ENCODE assay signal across 24 cellular contexts in genomic region chr18:7740815-7741214, GRCh38.
DNase-seq lines count a peak whose midpoint lies in the region; ATAC-seq, FAIRE-seq and TF ChIP-seq lines count a peak whose summit lies in the region.
"Had no signal": no experiment of that assay in that cellular context is flagged by ENCODE, and none has a peak within 500 bp of the region (broad histone marks: within the 10 kb centered on the region; RNA-seq: fewer than 3 reads in every experiment).

No MANE protein-coding gene starts in this region.

- peaks cover 2% of the 10 kb centered on the region for H3K79me2 ChIP-seq in HepG2 (ENCODE audit: insufficient read depth, low read length)
- H3K79me2 ChIP-seq: parathyroid adenoma had no signal

- no peak for FAIRE-seq in HepG2 (lab: Jason Lieb, UNC)
- FAIRE-seq: A549, GM12892 had no signal

- H3K4me3 ChIP-seq in HepG2 (replicated peaks in 1 of 3; ENCODE audit: insufficient read depth in 1 of 3, low read depth in 2 of 3, low read length in 3 of 3) (no peak overlapping the region), right lobe of liver (no peak overlapping the region), uterus (no peak overlapping the region), ovary (no peak overlapping the region)
- H3K4me3 ChIP-seq: A549, SJCRH30, spleen, testis had no signal

- no peak for DNase-seq in HepG2 (ENCODE audit: low spot score)
- DNase-seq in right lobe of liver: no peak
- no peak for DNase-seq in left ventricle myocardium superior
- DNase-seq in osteocyte (ENCODE audit: extremely low spot score, unreplicated experiment): no peak
- DNase-seq in uterus: no peak
- DNase-seq in ovary: no peak
- DNase-seq in CD1c-positive myeloid dendritic cell (ENCODE audit: extremely low spot score): no peak
- DNase-seq: central memory CD4-positive, alpha-beta T cell; DMS153; effector memory CD4-positive, alpha-beta T cell; hypothalamus; NCI-H187; NCI-H2227 treated with DMSO at 0.1 percent for 48 hours; NCI-H82; PC-3; SJCRH30; spleen; testis had no signal

- CTCF ChIA-PET in HepG2 (lab: Yijun Ruan, JAX; ENCODE audit: low intra/inter-chr PET ratio, low total read pairs): no interaction called here

- TF ChIP-seq POLR2A in HepG2 (IDR thresholded peaks at IDR 0.05; ENCODE audit: insufficient read depth in 1 of 2, low read depth in 2 of 2, low read length in 2 of 2) (no peak), right lobe of liver (IDR thresholded peaks at IDR 0.05) (no peak), uterus (IDR thresholded peaks at IDR 0.05) (no peak), ovary (IDR thresholded peaks at IDR 0.05) (no peak)

- POLR2A ChIA-PET in HepG2 (lab: Yijun Ruan, JAX): no interaction called here

- intact Hi-C loops in HepG2 (cut with micrococcal nuclease; ENCODE audit: unreplicated experiment) (no loop called here), right lobe of liver (cut with DNase I) (no loop called here), left ventricle myocardium superior (cut with micrococcal nuclease) (no loop called here), uterus (cut with DNase I; ENCODE audit: low total_unique reads) (no loop called here), ovary (cut with DNase I) (no loop called here)

- H3K9ac ChIP-seq in HepG2 (ENCODE audit: insufficient read depth, low read depth, low read length): no peak overlapping the region
- H3K9ac ChIP-seq: parathyroid adenoma had no signal

- in situ Hi-C loops in HepG2 (cut with HindIII; ENCODE audit: extremely low pct_ligation_motif_present, low pct_unique_long_range_greater_than_20kb): no loop called here

- H3K36me3 ChIP-seq in HepG2 (replicated peaks in 1 of 2; ENCODE audit: control insufficient read depth in 1 of 2, insufficient read depth in 2 of 2, low read length in 2 of 2) (no peaks in the 10 kb centered on the region; a peak in 1 of 5 replicates), right lobe of liver (no peaks in the 10 kb centered on the region), uterus (no peaks in the 10 kb centered on the region), ovary (no peaks in the 10 kb centered on the region)
- H3K36me3 ChIP-seq: SJCRH30, spleen had no signal

- TF ChIP-seq EP300 in HepG2 (IDR thresholded peaks at IDR 0.05; ENCODE audit: low read depth in 2 of 2, low read length in 2 of 2) (no peak), HepG2 (CRISPR knock-in tag; IDR thresholded peaks at IDR 0.05; ENCODE audit: borderline replicate concordance) (no peak), ovary (IDR thresholded peaks at IDR 0.05) (no peak)

- ATAC-seq in HepG2: no peak
- no peak for ATAC-seq in right lobe of liver
- peak; percentile 52 for ATAC-seq in left ventricle myocardium superior
- no peak for ATAC-seq in GM21528 (IDR thresholded peaks at IDR 0.05; ENCODE audit: low FRiP score, unreplicated experiment)
- ATAC-seq: A549, PC-3 had no signal

- H3K4me3 Mint-ChIP-seq in osteocyte (ENCODE audit: unreplicated experiment): no peak overlapping the region
- H3K4me3 Mint-ChIP-seq: CD14-positive monocyte, IgD-negative memory B cell had no signal

- H3K27me3 Mint-ChIP-seq in osteocyte (ENCODE audit: unreplicated experiment): no peaks in the 10 kb centered on the region
- H3K27me3 Mint-ChIP-seq: IgD-negative memory B cell had no signal

- H3K4me2 ChIP-seq in HepG2 (ENCODE audit: low read depth, low read length): no peak overlapping the region
- H3K4me2 ChIP-seq: A549 had no signal

- peaks cover 10% of the 10 kb centered on the region for H3K9me3 Mint-ChIP-seq in osteocyte (ENCODE audit: unreplicated experiment)

- TF ChIP-seq RAD21 in HepG2 (CRISPR knock-in tag; IDR thresholded peaks at IDR 0.05): no peak

- peak overlapping the region; percentile 28 for H3K27ac Mint-ChIP-seq in osteocyte (ENCODE audit: unreplicated experiment)
- H3K27ac Mint-ChIP-seq: CD14-positive monocyte, IgD-negative memory B cell had no signal

- H3K4me1 ChIP-seq in HepG2 (ENCODE audit: insufficient read depth, low read length) (peaks cover 16% of the 10 kb centered on the region), right lobe of liver (no peaks in the 10 kb centered on the region), uterus (peaks cover 0 to 6% of the 10 kb centered on the region in 2 donors), ovary (ENCODE audit: insufficient read depth) (no peaks in the 10 kb centered on the region)
- H3K4me1 ChIP-seq: SJCRH30, testis had no signal

- H3K9me3 ChIP-seq in HepG2 (ENCODE audit: low read length) (peaks cover 2% of the 10 kb centered on the region; the same call in 1 of the 2 replicates), right lobe of liver (no peaks in the 10 kb centered on the region), uterus (no peaks in the 10 kb centered on the region), ovary (no peaks in the 10 kb centered on the region)
- H3K9me3 ChIP-seq: SJCRH30, testis had no signal

- 53% methylated on average over 3 of the region's 3 CpGs for WGBS in HepG2 (ENCODE audit: low lambda C conversion rate)
- WGBS in right lobe of liver (ENCODE audit: insufficient coverage, low coverage, low lambda C conversion rate, missing lambda C conversion rate): 55% methylated on average over 3 of the region's 3 CpGs
- WGBS in ovary, 3 donors: 37 to 39% (median 39%) methylated on average over 3 of the region's 3 CpGs

- no peak overlapping the region for H2AFZ ChIP-seq in HepG2 (ENCODE audit: low read length)
- H2AFZ ChIP-seq: parathyroid adenoma had no signal

- peaks cover 28% of the 10 kb centered on the region for H3K4me1 Mint-ChIP-seq in osteocyte (ENCODE audit: unreplicated experiment)
- H3K4me1 Mint-ChIP-seq: IgD-negative memory B cell had no signal

- no peak for TF ChIP-seq CTCF in HepG2 (CRISPR knock-in tag; IDR thresholded peaks at IDR 0.05)
- no peak for TF ChIP-seq CTCF in right lobe of liver (IDR thresholded peaks at IDR 0.05)
- TF ChIP-seq CTCF in osteocyte (IDR thresholded peaks at IDR 0.05): no peak
- TF ChIP-seq CTCF in uterus (IDR thresholded peaks at IDR 0.05): no peak
- no peak for TF ChIP-seq CTCF in ovary (IDR thresholded peaks at IDR 0.05)

- no peaks in the 10 kb centered on the region for H4K20me1 ChIP-seq in HepG2 (ENCODE audit: insufficient read depth, low read length)

- H3K36me3 Mint-ChIP-seq in osteocyte (ENCODE audit: unreplicated experiment): peaks cover 4% of the 10 kb centered on the region
- H3K36me3 Mint-ChIP-seq: CD14-positive monocyte, IgD-negative memory B cell had no signal

- H3K27ac ChIP-seq in HepG2 (ENCODE audit: extremely low read length, insufficient read depth, low read length): no peak overlapping the region
- H3K27ac ChIP-seq in right lobe of liver: no peak overlapping the region
- H3K27ac ChIP-seq in uterus: peak overlapping the region in 1 of 2 donors; percentile 24
- H3K27ac ChIP-seq in ovary: no peak overlapping the region
- H3K27ac ChIP-seq: A549, SJCRH30, spleen, testis had no signal

- no TSS peak for BruUV-seq in HepG2 (replicated peaks; lab: Mats Ljungman, UMichigan)

- H3K27me3 ChIP-seq in HepG2 (ENCODE audit: control insufficient read depth in 1 of 2, insufficient read depth in 2 of 2, low read length in 2 of 2) (no peaks in the 10 kb centered on the region), right lobe of liver (no peaks in the 10 kb centered on the region), uterus (no peaks in the 10 kb centered on the region), ovary (no peaks in the 10 kb centered on the region)
- H3K27me3 ChIP-seq: SJCRH30, spleen, testis had no signal

TF ChIP-seq in HepG2, 621 proteins besides CTCF, POLR2A, EP300 and RAD21:
- TF ChIP-seq ZNF367 (CRISPR knock-in tag; IDR thresholded peaks at IDR 0.05; ENCODE audit: borderline replicate concordance) (no peak), ZNF121 (CRISPR knock-in tag; IDR thresholded peaks at IDR 0.05) (0 out of 2 replicates have a peak, but pooled peaks have one; percentile 2)
